In the genomic region with DNA sequence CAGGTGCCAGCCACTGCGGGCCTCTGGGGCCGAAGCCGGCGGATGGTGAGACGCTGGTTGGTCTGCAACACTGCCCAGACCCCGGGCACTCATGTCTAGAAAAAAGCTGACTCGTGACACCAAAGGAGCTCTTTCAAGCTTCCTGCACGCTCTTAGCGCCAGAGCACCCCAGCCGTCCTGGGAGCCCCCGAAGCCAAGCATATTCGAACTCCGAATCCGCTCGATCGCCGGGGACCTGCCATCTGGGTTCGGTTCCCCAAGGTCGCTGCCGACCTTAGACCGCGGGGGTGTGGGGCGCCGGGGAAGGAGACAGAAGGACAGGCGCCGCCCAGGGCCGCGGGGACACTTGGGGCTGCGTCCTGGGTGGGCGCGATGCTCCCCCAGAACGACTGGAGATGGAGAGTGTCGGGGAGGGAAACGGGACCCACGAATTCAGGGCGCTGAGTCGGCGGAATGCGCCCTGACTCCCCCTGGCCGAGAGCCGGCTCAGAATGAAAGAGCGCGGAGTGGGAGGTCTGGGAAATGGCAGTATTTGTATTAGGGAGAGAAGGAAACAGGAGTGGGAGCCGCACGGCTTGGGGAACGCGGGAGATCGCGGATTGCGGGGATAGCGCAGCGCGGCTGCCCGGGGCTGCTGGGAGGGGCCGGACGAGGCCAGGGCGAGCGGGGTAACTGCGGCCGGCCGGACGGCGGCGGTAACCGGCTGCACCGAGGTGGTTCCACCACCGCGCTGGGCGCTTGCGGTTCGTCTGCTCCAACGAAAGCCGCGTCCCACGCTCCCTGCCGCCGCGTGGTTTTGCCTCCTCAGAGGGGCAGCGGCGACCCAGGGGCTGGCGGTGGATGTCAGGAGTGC, we compare ENCODE assay signal across 8 cellular contexts. TPM values are rescaled to one million over a fixed set of nuclear protein-coding genes. Genes with fewer than 3 reads are reported as not detected.
A peak's percentile ranks its signal among the peaks of the same experiment; 100 is the strongest.
DNase-seq lines count a peak whose midpoint lies in the region; ATAC-seq and TF ChIP-seq lines count a peak whose summit lies in the region.

No MANE protein-coding gene starts in this region.

- peak; percentile 30 to 36 for DNase-seq in NOMO-1 (lab: John Stamatoyannopoulos, UW; ENCODE audit: unreplicated experiment in 2 of 2)
- DNase-seq in NOMO-1 treated with DMSO at 0.1 percent for 48 hours (lab: John Stamatoyannopoulos, UW; ENCODE audit: unreplicated experiment): no peak
- DNase-seq in adipocyte (ENCODE audit: low read depth): peak; percentile 61
- peak; percentile 52 for DNase-seq in left ventricle myocardium inferior
- DNase-seq in psoas muscle: peak; percentile 54 to 74
- no peak for DNase-seq in NCI-H82 treated with DMSO at 0.1 percent for 48 hours (lab: John Stamatoyannopoulos, UW; ENCODE audit: unreplicated experiment)
- no peak for DNase-seq in NCI-H748 (lab: John Stamatoyannopoulos, UW; ENCODE audit: unreplicated experiment)

- WGBS in psoas muscle, 3 donors: 5 to 7% (median 5%) methylated on average over 72 to 81 of the region's 81 CpGs

- H3K27me3 ChIP-seq in adipocyte (replicated peaks; ENCODE audit: control insufficient read depth, insufficient read depth, low read length) (no peaks in the 10 kb centered on the region), left ventricle myocardium inferior (ENCODE audit: low read depth) (peaks cover 10% of the 10 kb centered on the region), psoas muscle (ENCODE audit: insufficient read depth in 3 of 3, low read length in 2 of 3) (no peaks in the 10 kb centered on the region)

- intact Hi-C loops in left ventricle myocardium inferior (cut with micrococcal nuclease): no loop called here
- intact Hi-C loops in psoas muscle (cut with DNase I): no loop called here

- TF ChIP-seq CTCF in left ventricle myocardium inferior (IDR thresholded peaks at IDR 0.05; ENCODE audit: borderline replicate concordance): peak; percentile 38
- peak; percentile 30 for TF ChIP-seq CTCF in psoas muscle (IDR thresholded peaks at IDR 0.05)

- ATAC-seq in HG03175 (IDR thresholded peaks at IDR 0.05; ENCODE audit: unreplicated experiment): peak; percentile 71
- ATAC-seq in psoas muscle: peak; percentile 77 to 83 (median 82)

- H3K4me1 ChIP-seq in adipocyte (ENCODE audit: control insufficient read depth, insufficient read depth, low read length): peaks cover 47% of the 10 kb centered on the region
- peaks cover 67% of the 10 kb centered on the region for H3K4me1 ChIP-seq in left ventricle myocardium inferior
- H3K4me1 ChIP-seq in psoas muscle: peaks cover 37% of the 10 kb centered on the region

- peak overlapping the region; percentile 82 for H3K27ac ChIP-seq in left ventricle myocardium inferior (replicated peaks)
- H3K27ac ChIP-seq in psoas muscle: peak overlapping the region; percentile 77

- peak overlapping the region; percentile 85 for H3K4me3 ChIP-seq in adipocyte (ENCODE audit: low read length)
- H3K4me3 ChIP-seq in left ventricle myocardium inferior: peak overlapping the region; percentile 74
- H3K4me3 ChIP-seq in psoas muscle: peak overlapping the region; percentile 75

- H3K9ac ChIP-seq in adipocyte (ENCODE audit: low read length): peak overlapping the region; percentile 89

- H3K36me3 ChIP-seq in adipocyte (ENCODE audit: control insufficient read depth, insufficient read depth, low read length, severe bottlenecking) (no peaks in the 10 kb centered on the region), left ventricle myocardium inferior (no peaks in the 10 kb centered on the region), psoas muscle (ENCODE audit: insufficient read depth in 1 of 2, low read depth in 1 of 2) (no peaks in the 10 kb centered on the region)

- H3K9me3 ChIP-seq in adipocyte (ENCODE audit: control insufficient read depth, low read length): no peaks in the 10 kb centered on the region
- H3K9me3 ChIP-seq in left ventricle myocardium inferior (replicated peaks): no peaks in the 10 kb centered on the region
- H3K9me3 ChIP-seq in psoas muscle: no peaks in the 10 kb centered on the region

RNA-seq across cellular contexts. Expression of a gene that starts 20.1 kb away (rescaled TPM):
- total RNA-seq in left ventricle myocardium inferior: 162 TPM
- 100 to 1,000 TPM; 160 to 250 (median 193) TPM for total RNA-seq in psoas muscle
- polyA plus RNA-seq in psoas muscle: 10 to 100 TPM; 36.6 to 88.5 (median 72.0) TPM

RNA-seq across cellular contexts. Expression of a gene that starts 25.7 kb away (rescaled TPM):
- total RNA-seq in left ventricle myocardium inferior: 50.4 TPM
- 100 to 1,000 TPM in 1 of 4 donors, 10 to 100 TPM in 3; 30.1 to 243 (median 61.1) TPM for total RNA-seq in psoas muscle
- polyA plus RNA-seq in psoas muscle: 10 to 100 TPM in 2 of 3 donors, 1 to 10 TPM in 1; 9.4 to 99.4 (median 54.4) TPM

Comparison
In these comparisons a context has a peak if more than half of its experiments do, and no peak if none do; other contexts are left out.
1. DNase-seq: peak in NOMO-1 (2 of 2), adipocyte (single experiment), left ventricle myocardium inferior (single experiment) and psoas muscle (2 of 2); none in NOMO-1 treated with DMSO at 0.1 percent for 48 hours (single experiment), NCI-H82 treated with DMSO at 0.1 percent for 48 hours (single experiment) and NCI-H748 (single experiment).
2. Peak in every context shown above with its lines, with median percentiles within 50 percentile points of each other: H3K4me3 ChIP-seq.